Comparison of ENCODE assay signal across 9 cellular contexts in the genomic region with DNA sequence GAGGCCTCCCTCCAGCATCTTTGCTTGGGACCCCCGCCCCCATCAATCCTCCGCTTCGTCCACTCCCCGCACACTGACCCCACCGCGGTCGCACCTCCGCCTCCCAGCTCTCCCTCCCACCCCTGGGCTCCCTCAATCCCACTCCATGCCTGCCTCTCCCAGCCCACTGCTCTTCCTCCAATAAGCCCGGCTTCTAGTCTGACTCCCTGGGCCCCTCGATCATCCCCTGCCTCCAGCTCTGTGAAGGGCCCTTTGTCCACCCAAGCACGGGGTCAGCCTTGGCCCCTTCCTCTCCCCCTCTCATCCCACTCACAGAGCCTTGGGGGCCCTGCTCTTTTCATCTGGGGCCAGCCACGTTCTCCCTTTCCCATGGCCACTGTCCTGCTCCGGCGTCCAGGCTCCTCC. TPM values are rescaled to one million over a fixed set of nuclear protein-coding genes. Genes with fewer than 3 reads are reported as not detected.
DNase-seq lines count a peak whose midpoint lies in the region; ATAC-seq and TF ChIP-seq lines count a peak whose summit lies in the region.
"Had no signal": no experiment of that assay in that cellular context is flagged by ENCODE, and none has a peak within 500 bp of the region (broad histone marks: within the 10 kb centered on the region; RNA-seq: fewer than 3 reads in every experiment).

No MANE protein-coding gene starts in this region.

- H3K9me3 ChIP-seq in mesodermal cell (ENCODE audit: control insufficient read depth, low read length), result no peaks in the 10 kb centered on the region
- no peaks in the 10 kb centered on the region for H3K9me3 ChIP-seq in upper lobe of right lung

- ATAC-seq in activated naive CD4-positive, alpha-beta T cell treated with anti-CD3 and anti-CD28 coated beads, Interleukin-2, amount 50 U/mL, for 72 hours, result no peak
- ATAC-seq in upper lobe of right lung, result no peak

- no peak for DNase-seq in activated naive CD4-positive, alpha-beta T cell treated with anti-CD3 and anti-CD28 coated beads, Interleukin-2, amount 10 ng/mL, durations not matched to agents 7 days and 5 days
- no peak for DNase-seq in activated naive CD4-positive, alpha-beta T cell treated with anti-CD3 and anti-CD28 coated beads, Interleukin-2, amount 50 U/mL, for 72 hours (ENCODE audit: low spot score in 2 of 2)
- DNase-seq in brain microvascular endothelial cell (no peak), upper lobe of right lung (no peak), caudate nucleus (lab: John Stamatoyannopoulos, UW) (no peak), pons (ENCODE audit: low spot score) (no peak), NCI-H524 treated with DMSO at 0.1 percent for 48 hours (lab: John Stamatoyannopoulos, UW) (no peak)
- DNase-seq: NCI-H2081 treated with DMSO at 0.1 percent for 48 hours had no signal

- H3K9me3 Mint-ChIP-seq in activated naive CD4-positive, alpha-beta T cell treated with anti-CD3 and anti-CD28 coated beads, Interleukin-2, amount 10 ng/mL, durations not matched to agents 7 days and 5 days, result no peaks in the 10 kb centered on the region
- H3K9me3 Mint-ChIP-seq in activated naive CD4-positive, alpha-beta T cell treated with anti-CD3 and anti-CD28 coated beads, Interleukin-2, amount 50 U/mL, for 72 hours, result no peaks in the 10 kb centered on the region

- H3K4me3 Mint-ChIP-seq in activated naive CD4-positive, alpha-beta T cell treated with anti-CD3 and anti-CD28 coated beads, Interleukin-2, amount 10 ng/mL, durations not matched to agents 7 days and 5 days, result peak overlapping the region; percentile 69

- TF ChIP-seq CTCF in brain microvascular endothelial cell (IDR thresholded peaks at IDR 0.05; ENCODE audit: low read depth, low read length, missing control alignments), result no peak
- no peak for TF ChIP-seq CTCF in upper lobe of right lung (IDR thresholded peaks at IDR 0.05)

- H3K27ac Mint-ChIP-seq in activated naive CD4-positive, alpha-beta T cell treated with anti-CD3 and anti-CD28 coated beads, Interleukin-2, amount 10 ng/mL, durations not matched to agents 7 days and 5 days, result no peak overlapping the region
- H3K27ac Mint-ChIP-seq in activated naive CD4-positive, alpha-beta T cell treated with anti-CD3 and anti-CD28 coated beads, Interleukin-2, amount 50 U/mL, for 72 hours, result peak overlapping the region in 1 of 2 donors; percentile 32

- H3K4me3 ChIP-seq in brain microvascular endothelial cell (ENCODE audit: low read depth, low read length), result peak overlapping the region; percentile 59
- H3K4me3 ChIP-seq in mesodermal cell (ENCODE audit: extremely low read depth, insufficient read depth, low read length, poor library complexity, severe bottlenecking), result peak overlapping the region; percentile 76
- peak overlapping the region; percentile 63 for H3K4me3 ChIP-seq in upper lobe of right lung

- no peaks in the 10 kb centered on the region for H3K27me3 ChIP-seq in brain microvascular endothelial cell (replicated peaks)
- H3K27me3 ChIP-seq in upper lobe of right lung, result peaks cover 16% of the 10 kb centered on the region

- WGBS in mesodermal cell (ENCODE audit: insufficient coverage in 2 of 2), 2 experiments, result 75 to 83% methylated on average over 13 to 14 of the region's 14 CpGs

- no peak overlapping the region for H3K27ac ChIP-seq in brain microvascular endothelial cell
- H3K27ac ChIP-seq in mesodermal cell (ENCODE audit: low read depth, low read length, severe bottlenecking), result peak overlapping the region; percentile 91
- H3K27ac ChIP-seq in upper lobe of right lung, result peak overlapping the region; percentile 86
- no peak overlapping the region for H3K27ac ChIP-seq in caudate nucleus (ENCODE audit: low read depth, low read length)

- peaks cover 94% of the 10 kb centered on the region for H3K27me3 Mint-ChIP-seq in activated naive CD4-positive, alpha-beta T cell treated with anti-CD3 and anti-CD28 coated beads, Interleukin-2, amount 10 ng/mL, durations not matched to agents 7 days and 5 days

- H3K4me1 Mint-ChIP-seq in activated naive CD4-positive, alpha-beta T cell treated with anti-CD3 and anti-CD28 coated beads, Interleukin-2, amount 10 ng/mL, durations not matched to agents 7 days and 5 days, result peaks cover 14% of the 10 kb centered on the region

- H3K36me3 ChIP-seq in brain microvascular endothelial cell (replicated peaks), result no peaks in the 10 kb centered on the region
- H3K36me3 ChIP-seq in mesodermal cell (ENCODE audit: control insufficient read depth, insufficient read depth, low read length), result peaks cover 12% of the 10 kb centered on the region
- H3K36me3 ChIP-seq in upper lobe of right lung, result no peaks in the 10 kb centered on the region

- in situ Hi-C loops in brain microvascular endothelial cell (cut with HindIII; ENCODE audit: low pct_ligation_motif_present, low sequenced_read_pairs), result no loop called here

- intact Hi-C loops in upper lobe of right lung (cut with DNase I), result no loop called here

- CTCF ChIA-PET in activated naive CD4-positive, alpha-beta T cell treated with anti-CD3 and anti-CD28 coated beads, Interleukin-2, amount 10 ng/mL, durations not matched to agents 7 days and 5 days (lab: Charles Lee), result interaction anchor here (1.2 kb wide), 1 partner anchor 241 kb away, joined by 4 read pairs; no protein-coding TSS in a partner anchor

- H3K36me3 Mint-ChIP-seq in activated naive CD4-positive, alpha-beta T cell treated with anti-CD3 and anti-CD28 coated beads, Interleukin-2, amount 10 ng/mL, durations not matched to agents 7 days and 5 days, result no peaks in the 10 kb centered on the region
- no peaks in the 10 kb centered on the region for H3K36me3 Mint-ChIP-seq in activated naive CD4-positive, alpha-beta T cell treated with anti-CD3 and anti-CD28 coated beads, Interleukin-2, amount 50 U/mL, for 72 hours

- H3K4me1 ChIP-seq in mesodermal cell (ENCODE audit: control insufficient read depth, insufficient read depth, low read length, poor library complexity, severe bottlenecking) (peaks cover 21% of the 10 kb centered on the region), upper lobe of right lung (peaks cover 18% of the 10 kb centered on the region)

RNA-seq across cellular contexts. Expression of a gene that starts 1.5 kb away (rescaled TPM):
- total RNA-seq in activated naive CD4-positive, alpha-beta T cell treated with anti-CD3 and anti-CD28 coated beads, Interleukin-2, amount 50 U/mL, for 72 hours, result 1 to 10 TPM in 1 of 2 donors, under 1 TPM in 1; 0.43 to 4.0 TPM
- polyA plus RNA-seq in mesodermal cell (2013, experiment 1 of 2), result 34.0 TPM
- polyA plus RNA-seq in mesodermal cell (2013, experiment 2 of 2), result 37.8 TPM
- 8.7 TPM for total RNA-seq in upper lobe of right lung

RNA-seq across cellular contexts. Expression of a gene that starts 56.5 kb away (rescaled TPM):
- 100 to 1,000 TPM; 139 to 163 TPM for total RNA-seq in activated naive CD4-positive, alpha-beta T cell treated with anti-CD3 and anti-CD28 coated beads, Interleukin-2, amount 50 U/mL, for 72 hours
- 100 TPM for polyA plus RNA-seq in mesodermal cell (2013, experiment 1 of 2)
- polyA plus RNA-seq in mesodermal cell (2013, experiment 2 of 2), result 99.0 TPM
- 89.0 TPM for total RNA-seq in upper lobe of right lung

Comparison
In these comparisons a context has a peak if more than half of its experiments do, and no peak if none do; other contexts are left out.
1. H3K27ac ChIP-seq: peak in mesodermal cell (single experiment) and upper lobe of right lung (single experiment); none in brain microvascular endothelial cell (single experiment) and caudate nucleus (single experiment).
2. Peak in every context shown above with its lines, with median percentiles within 50 percentile points of each other: H3K4me3 ChIP-seq.